1 cellular context compared by ENCODE assay signal in the genomic region with DNA sequence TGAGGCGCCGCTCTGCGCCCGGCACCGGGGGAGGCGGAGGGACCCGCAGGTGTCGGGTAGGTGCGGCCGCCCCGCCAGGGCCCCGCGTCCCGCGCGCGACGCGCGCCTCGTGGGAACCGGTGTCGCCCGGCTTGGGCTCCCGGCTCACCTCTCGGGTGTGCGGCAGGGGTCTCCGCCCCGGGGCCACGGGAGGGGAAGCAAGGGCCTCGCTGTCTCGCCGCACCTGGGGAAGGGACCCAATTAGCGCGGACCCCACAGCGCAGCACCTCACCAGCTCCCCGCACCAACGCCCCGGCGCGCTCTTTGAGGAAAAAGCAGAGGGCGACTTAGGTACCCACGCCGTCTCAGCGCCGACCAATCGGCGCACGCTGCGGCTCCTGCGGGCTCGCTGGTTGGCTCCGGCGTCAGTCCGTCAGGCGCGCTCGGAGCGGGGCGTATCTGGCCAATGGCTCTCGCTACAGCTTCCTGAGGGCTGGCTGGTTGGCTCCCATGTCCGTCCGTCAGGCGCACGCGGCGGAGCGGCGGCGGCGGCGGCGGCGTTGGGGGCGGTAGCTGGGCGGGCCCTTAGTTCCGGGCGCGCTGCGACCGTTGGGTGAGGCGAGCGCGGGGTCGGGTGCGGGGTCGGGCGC.
TF ChIP-seq lines count a peak whose summit lies in the region.

TRAF2 (plus strand) TSS at position 567 of the 629 bp plus-strand sequence. CDS start 12,225 bp downstream, outside the sequence.

TF ChIP-seq in WTC11, 78 proteins besides CTCF, POLR2A, EP300 and RAD21 (continued from another document and continues in another):
- TF ChIP-seq AR (CRISPR knock-in tag; IDR thresholded peaks at IDR 0.05) (no peak), ZNF263 (CRISPR knock-in tag; IDR thresholded peaks at IDR 0.05; ENCODE audit: low read depth) (no peak), FOXP1 (CRISPR knock-in tag; IDR thresholded peaks at IDR 0.05; ENCODE audit: borderline replicate concordance) (peak; percentile 74; the same call in 1 of the 2 replicates), MYBL2 (CRISPR knock-in tag; IDR thresholded peaks at IDR 0.05) (peak; percentile 60; the same call in 1 of the 2 replicates), NR3C1 (CRISPR knock-in tag; conservative IDR thresholded peaks at IDR 0.05; ENCODE audit: low read depth) (no peak), NFYB (CRISPR knock-in tag; conservative IDR thresholded peaks at IDR 0.05; ENCODE audit: low read depth) (peak; percentile 100), ZBTB43 (CRISPR knock-in tag; IDR thresholded peaks at IDR 0.05) (no peak; the same call in 1 of the 2 replicates), ZNF425 (CRISPR knock-in tag; conservative IDR thresholded peaks at IDR 0.05) (no peak), GABPB1 (CRISPR knock-in tag; IDR thresholded peaks at IDR 0.05) (peak; percentile 39; the same call in 1 of the 2 replicates), AFF4 (CRISPR knock-in tag; IDR thresholded peaks at IDR 0.05; ENCODE audit: borderline replicate concordance) (no peak), ATF2 (CRISPR knock-in tag; IDR thresholded peaks at IDR 0.05; ENCODE audit: borderline replicate concordance, low read depth) (no peak), USF1 (CRISPR knock-in tag; IDR thresholded peaks at IDR 0.05) (peak; percentile 53; the same call in 1 of the 2 replicates), ZNF317 (CRISPR knock-in tag; IDR thresholded peaks at IDR 0.05; ENCODE audit: borderline replicate concordance, low read depth) (no peak), E2F4 (CRISPR knock-in tag; IDR thresholded peaks at IDR 0.05; ENCODE audit: borderline replicate concordance, low read depth) (no peak), FOXP4 (CRISPR knock-in tag; IDR thresholded peaks at IDR 0.05) (peak; percentile 25; the same call in 1 of the 2 replicates), OVOL2 (CRISPR knock-in tag; IDR thresholded peaks at IDR 0.05; ENCODE audit: borderline replicate concordance) (no peak), RORB (CRISPR knock-in tag; IDR thresholded peaks at IDR 0.05) (no peak), ZNF671 (CRISPR knock-in tag; IDR thresholded peaks at IDR 0.05) (no peak), TCF7 (CRISPR knock-in tag; IDR thresholded peaks at IDR 0.05; ENCODE audit: low read depth) (no peak), KAT7 (CRISPR knock-in tag; IDR thresholded peaks at IDR 0.05; ENCODE audit: borderline replicate concordance) (no peak; the same call in 1 of the 2 replicates), ZNF138 (CRISPR knock-in tag; conservative IDR thresholded peaks at IDR 0.05) (no peak), CREM (CRISPR knock-in tag; IDR thresholded peaks at IDR 0.05) (peak; percentile 72; the same call in 1 of the 2 replicates), ERG (CRISPR knock-in tag; IDR thresholded peaks at IDR 0.05) (no peak), PRRX2 (CRISPR knock-in tag; IDR thresholded peaks at IDR 0.05) (no peak), GRHL2 (CRISPR knock-in tag; IDR thresholded peaks at IDR 0.05; ENCODE audit: insufficient replicate concordance, severe bottlenecking) (no peak), CREB1 (CRISPR knock-in tag; IDR thresholded peaks at IDR 0.05) (no peak), ZNF416 (CRISPR knock-in tag; IDR thresholded peaks at IDR 0.05) (no peak)
- TF ChIP-seq, protein P1, sequence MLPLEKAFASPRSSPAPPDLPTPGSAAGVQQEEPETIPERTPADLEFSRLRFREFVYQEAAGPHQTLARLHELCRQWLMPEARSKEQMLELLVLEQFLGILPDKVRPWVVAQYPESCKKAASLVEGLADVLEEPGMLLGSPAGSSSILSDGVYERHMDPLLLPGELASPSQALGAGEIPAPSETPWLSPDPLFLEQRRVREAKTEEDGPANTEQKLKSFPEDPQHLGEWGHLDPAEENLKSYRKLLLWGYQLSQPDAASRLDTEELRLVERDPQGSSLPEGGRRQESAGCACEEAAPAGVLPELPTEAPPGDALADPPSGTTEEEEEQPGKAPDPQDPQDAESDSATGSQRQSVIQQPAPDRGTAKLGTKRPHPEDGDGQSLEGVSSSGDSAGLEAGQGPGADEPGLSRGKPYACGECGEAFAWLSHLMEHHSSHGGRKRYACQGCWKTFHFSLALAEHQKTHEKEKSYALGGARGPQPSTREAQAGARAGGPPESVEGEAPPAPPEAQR (CRISPR knock-in tag; IDR thresholded peaks at IDR 0.05): no peak
- TF ChIP-seq, protein P2, sequence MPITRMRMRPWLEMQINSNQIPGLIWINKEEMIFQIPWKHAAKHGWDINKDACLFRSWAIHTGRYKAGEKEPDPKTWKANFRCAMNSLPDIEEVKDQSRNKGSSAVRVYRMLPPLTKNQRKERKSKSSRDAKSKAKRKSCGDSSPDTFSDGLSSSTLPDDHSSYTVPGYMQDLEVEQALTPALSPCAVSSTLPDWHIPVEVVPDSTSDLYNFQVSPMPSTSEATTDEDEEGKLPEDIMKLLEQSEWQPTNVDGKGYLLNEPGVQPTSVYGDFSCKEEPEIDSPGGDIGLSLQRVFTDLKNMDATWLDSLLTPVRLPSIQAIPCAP (CRISPR knock-in tag; IDR thresholded peaks at IDR 0.05): no peak
- TF ChIP-seq, protein P3, sequence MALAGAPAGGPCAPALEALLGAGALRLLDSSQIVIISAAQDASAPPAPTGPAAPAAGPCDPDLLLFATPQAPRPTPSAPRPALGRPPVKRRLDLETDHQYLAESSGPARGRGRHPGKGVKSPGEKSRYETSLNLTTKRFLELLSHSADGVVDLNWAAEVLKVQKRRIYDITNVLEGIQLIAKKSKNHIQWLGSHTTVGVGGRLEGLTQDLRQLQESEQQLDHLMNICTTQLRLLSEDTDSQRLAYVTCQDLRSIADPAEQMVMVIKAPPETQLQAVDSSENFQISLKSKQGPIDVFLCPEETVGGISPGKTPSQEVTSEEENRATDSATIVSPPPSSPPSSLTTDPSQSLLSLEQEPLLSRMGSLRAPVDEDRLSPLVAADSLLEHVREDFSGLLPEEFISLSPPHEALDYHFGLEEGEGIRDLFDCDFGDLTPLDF (CRISPR knock-in tag; IDR thresholded peaks at IDR 0.05): no peak
